ENCODE assay signal across 24 cellular contexts in genomic region chr1:228528612-228529011, GRCh38. TPM values are rescaled to one million over a fixed set of nuclear protein-coding genes. Genes with fewer than 3 reads are reported as not detected.
A peak's percentile ranks its signal among the peaks of the same experiment; 100 is the strongest.
DNase-seq lines count a peak whose midpoint lies in the region; ATAC-seq, FAIRE-seq and TF ChIP-seq lines count a peak whose summit lies in the region.
"Had no signal": no experiment of that assay in that cellular context is flagged by ENCODE, and none has a peak within 500 bp of the region (broad histone marks: within the 10 kb centered on the region; RNA-seq: fewer than 3 reads in every experiment).

No MANE protein-coding gene starts in this region.

- FAIRE-seq in K562 (lab: Jason Lieb, UNC): no peak
- FAIRE-seq: D721Med, G401.6 had no signal

- in situ Hi-C loops in K562 (cut with MboI): no loop called here

- peaks cover 22% of the 10 kb centered on the region for H3K27me3 Mint-ChIP-seq in chondrocyte (ENCODE audit: low read depth)

- H3K27me3 ChIP-seq in K562 (ENCODE audit: control insufficient read depth in 2 of 2, insufficient read depth in 2 of 2, low read length in 2 of 2): no peaks in the 10 kb centered on the region
- H3K27me3 ChIP-seq: BLaER1 had no signal

- no peak overlapping the region for H2AFZ ChIP-seq in K562 (ENCODE audit: low read depth, low read length)

- CTCF ChIA-PET in K562 (lab: Yijun Ruan, JAX; ENCODE audit: low intra/inter-chr PET ratio): no interaction called here

- no peak overlapping the region for H3K4me2 ChIP-seq in K562 (ENCODE audit: insufficient read depth, low read length)
- H3K4me2 ChIP-seq: BLaER1, SK-N-SH had no signal

- H3K27ac Mint-ChIP-seq in chondrocyte (ENCODE audit: unreplicated experiment): no peak overlapping the region
- H3K27ac Mint-ChIP-seq: CD4-positive, alpha-beta T cell had no signal

- peaks cover 4% of the 10 kb centered on the region for H3K9me3 Mint-ChIP-seq in chondrocyte (ENCODE audit: low read depth)
- H3K9me3 Mint-ChIP-seq: CD4-positive, alpha-beta T cell had no signal

- 2% methylated on average over 2 of the region's 2 CpGs for WGBS in K562 (ENCODE audit: insufficient coverage, low coverage, missing lambda C conversion rate)

- peaks cover 1% of the 10 kb centered on the region for H3K36me3 Mint-ChIP-seq in chondrocyte (ENCODE audit: low read depth)

- intact Hi-C loops in cardiac septum (cut with DNase I) (no loop called here), left ventricle myocardium superior (cut with micrococcal nuclease) (no loop called here), K562 (cut with micrococcal nuclease) (no loop called here), sciatic nerve (cut with DNase I) (no loop called here)

- BruUV-seq in K562 (replicated peaks; lab: Mats Ljungman, UMichigan): no TSS peak

- no peak for TF ChIP-seq EP300 in K562 (IDR thresholded peaks at IDR 0.05; ENCODE audit: low read length)

- no peak for TF ChIP-seq CTCF in K562 (IDR thresholded peaks at IDR 0.05 in 2 of 3, conservative IDR thresholded peaks at IDR 0.05 in 1 of 3; ENCODE audit: insufficient read depth in 2 of 3, low read depth in 1 of 3, low read length in 3 of 3)
- TF ChIP-seq CTCF in chondrocyte (IDR thresholded peaks at IDR 0.05): no peak

- H3K4me3 Mint-ChIP-seq in chondrocyte (ENCODE audit: unreplicated experiment): no peak overlapping the region
- H3K4me3 Mint-ChIP-seq: CD4-positive, alpha-beta T cell had no signal

- H3K36me3 ChIP-seq in K562 (ENCODE audit: control insufficient read depth, insufficient read depth, low read length): no peaks in the 10 kb centered on the region
- H3K36me3 ChIP-seq: BLaER1 had no signal

- H3K9me1 ChIP-seq in K562 (ENCODE audit: control insufficient read depth, insufficient read depth, low read length): no peaks in the 10 kb centered on the region

- peak; percentile 33 for DNase-seq in cardiac septum (ENCODE audit: low spot score)
- no peak for DNase-seq in left ventricle myocardium superior
- DNase-seq in K562 (ENCODE audit: extremely low read depth in 1 of 4, low spot score in 3 of 4): no peak
- peak; percentile 10 for DNase-seq in sciatic nerve (ENCODE audit: low spot score)
- no peak for DNase-seq in superior temporal gyrus (ENCODE audit: extremely low spot score)
- no peak for DNase-seq in DMS53 treated with DMSO at 0.1 percent for 48 hours (lab: John Stamatoyannopoulos, UW; ENCODE audit: unreplicated experiment)
- no peak for DNase-seq in chondrocyte (ENCODE audit: low spot score)
- DNase-seq: CD4-positive, alpha-beta T cell; H7; IMR-90; Karpas-422; NCI-H1048; NCI-H1417 treated with DMSO at 0.1 percent for 48 hours; NCI-H187; NCI-H2081 treated with DMSO at 0.1 percent for 48 hours; NCI-H2171; NCI-H226; NCI-H510A; NCI-H69; SK-N-SH; SW 1271 had no signal

- no peak overlapping the region for H3K27ac ChIP-seq in K562 (ENCODE audit: extremely low read depth, low read depth, low read length)
- H3K27ac ChIP-seq: BLaER1 had no signal

- H3K4me3 ChIP-seq in K562: no peak overlapping the region
- H3K4me3 ChIP-seq: BLaER1 had no signal

- no peaks in the 10 kb centered on the region for H4K20me1 ChIP-seq in K562 (replicated peaks; ENCODE audit: control insufficient read depth, insufficient read depth, low read length)
- H4K20me1 ChIP-seq: BLaER1 had no signal

- no peaks in the 10 kb centered on the region for H3K4me1 Mint-ChIP-seq in chondrocyte (ENCODE audit: low read depth)

- H3K4me1 ChIP-seq in K562 (replicated peaks in 1 of 2; ENCODE audit: control insufficient read depth in 2 of 2, insufficient read depth in 2 of 2, low read length in 2 of 2): peaks cover 0 to 2% of the 10 kb centered on the region in 2 experiments; a peak in 1 of 5 replicates
- H3K4me1 ChIP-seq: BLaER1 had no signal

- ATAC-seq in left ventricle myocardium superior (no peak), K562 (no peak), sciatic nerve (no peak)

- TF ChIP-seq RAD21 in K562 (CRISPR knock-in tag; conservative IDR thresholded peaks at IDR 0.05 in 1 of 2, IDR thresholded peaks at IDR 0.05 in 1 of 2): no peak

- TF ChIP-seq POLR2A in K562 (conservative IDR thresholded peaks at IDR 0.05): no peak

- POLR2A ChIA-PET in K562 (lab: Yijun Ruan, JAX): no interaction called here

- H3K9ac ChIP-seq in K562 (ENCODE audit: insufficient read depth in 1 of 2, low read depth in 2 of 2, low read length in 2 of 2): no peak overlapping the region
- H3K9ac ChIP-seq: BLaER1, SK-N-SH had no signal

- no peaks in the 10 kb centered on the region for H3K9me3 ChIP-seq in K562 (replicated peaks; ENCODE audit: control insufficient read depth, insufficient read depth, low read depth, low read length)
- H3K9me3 ChIP-seq: BLaER1, SK-N-SH had no signal

- H3K79me2 ChIP-seq in K562 (ENCODE audit: control insufficient read depth, insufficient read depth, low read length): no peaks in the 10 kb centered on the region

TF ChIP-seq in K562, 482 proteins besides CTCF, POLR2A, EP300 and RAD21:
- TF ChIP-seq NR2C1 (IDR thresholded peaks at IDR 0.05) (peak; percentile 69), NR2C1 (tag; IDR thresholded peaks at IDR 0.05) (peak; percentile 69; the same call in 1 of the 2 replicates), NR2C2 (CRISPR knock-in tag; IDR thresholded peaks at IDR 0.05) (peak; percentile 55; the same call in 1 of the 2 replicates), NR2C2 (tag; IDR thresholded peaks at IDR 0.05) (peak; percentile 51; the same call in 1 of the 2 replicates), ADNP (tag; IDR thresholded peaks at IDR 0.05) (no peak), ZNF41 (CRISPR knock-in tag; conservative IDR thresholded peaks at IDR 0.05) (peak; percentile 78; the same call in 1 of the 2 replicates)

RNA-seq across cellular contexts. Expression of gene RNF187, which starts 41.4 kb away (rescaled TPM):
- total RNA-seq in cardiac septum: 83.2 TPM
- total RNA-seq in left ventricle myocardium superior: 101 TPM
- total RNA-seq in K562 (2011; cell fraction: chromatin; rRNA removed; ENCODE audit: low replicate concordance): 15.0 and 31.2 TPM in 2 replicates
- 24.3 and 25.7 TPM in 2 replicates for total RNA-seq in K562 (2011; cell fraction: nucleolus; rRNA removed)
- total RNA-seq in K562 (2011; cell fraction: nucleoplasm; rRNA removed): 24.3 and 28.9 TPM in 2 replicates
- 44.1 and 53.7 TPM in 2 replicates for total RNA-seq in K562 (2014; rRNA removed)
- total RNA-seq in K562 (2014; rRNA removed; fragmentation: Illumina TruSeq; extraction: Trizol): 32.0 and 40.3 TPM in 2 replicates
- 36.8 and 38.1 TPM in 2 replicates for total RNA-seq in K562 (2015; rRNA removed; fragmentation: Illumina TruSeq; extraction: Trizol)
- 114 and 119 TPM in 2 replicates for total RNA-seq in K562 (2021)
- polyA plus RNA-seq in K562 (2011; rRNA removed): 45.6 and 52.7 TPM in 2 replicates
- 69.5 and 81.8 TPM in 2 replicates for polyA plus RNA-seq in K562 (2011; cell fraction: cytosol; rRNA removed)
- 23.0 and 28.0 TPM in 2 replicates for polyA plus RNA-seq in K562 (2011; cell fraction: nucleus; rRNA removed)
- polyA plus RNA-seq in K562 (2012): 80.6 and 187 TPM in 2 replicates
- 53.9 and 60.8 TPM in 2 replicates for polyA plus RNA-seq in K562 (2014; fragmentation: Illumina TruSeq; extraction: Trizol)
- 1 to 10 TPM; 2.3 to 3.2 TPM for polyA plus RNA-seq in K562 (2014; fragmentation: Nextera tagmentation; extraction: Ambion mirVana)
- polyA plus RNA-seq in K562 (2014; rRNA removed): 41.9 and 42.2 TPM in 2 replicates
- polyA minus RNA-seq in K562 (2011; rRNA and poly(A)+ RNA removed): 42.6 and 50.7 TPM in 2 replicates
- 44.9 and 65.3 TPM in 2 replicates for polyA minus RNA-seq in K562 (2011; cell fraction: cytosol; rRNA and poly(A)+ RNA removed)
- 7.5 and 16.1 TPM in 2 replicates for polyA minus RNA-seq in K562 (2011; cell fraction: nucleus; rRNA and poly(A)+ RNA removed)
- total RNA-seq in sciatic nerve: 96.3 TPM
- total RNA-seq in chondrocyte: 124 to 196 TPM (median 193 TPM) in 3 replicates

Comparison
In these comparisons a context has a peak if more than half of its experiments do, and no peak if none do; other contexts are left out.
1. DNase-seq: peak in cardiac septum (single experiment) and sciatic nerve (single experiment); none in left ventricle myocardium superior (single experiment), K562 (0 of 4), superior temporal gyrus (single experiment), DMS53 treated with DMSO at 0.1 percent for 48 hours (single experiment) and chondrocyte (single experiment).